In the genomic region with DNA sequence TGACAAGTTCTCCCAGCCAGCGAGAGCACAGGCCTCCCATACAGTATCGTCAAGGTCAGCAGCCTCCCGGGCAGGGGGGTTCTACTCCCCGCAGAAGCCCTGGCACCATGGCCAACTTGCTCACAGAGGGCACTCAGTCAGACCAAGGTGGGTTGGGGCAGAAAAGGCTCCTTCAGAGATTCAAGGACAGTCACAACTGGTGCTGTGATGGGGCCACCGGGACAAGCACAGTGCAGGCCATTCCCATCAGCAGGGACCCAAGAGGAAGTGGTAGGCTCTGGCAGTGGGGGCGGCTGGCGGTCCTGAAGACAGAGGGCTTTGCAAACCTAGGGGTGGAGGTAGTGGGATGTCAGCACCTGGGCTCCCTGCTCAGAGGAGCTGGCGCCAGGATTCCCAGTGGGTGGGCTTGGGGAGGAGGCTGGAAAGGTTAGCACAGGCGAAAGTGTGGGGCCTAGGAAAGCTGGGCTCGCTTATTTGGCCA, we compare ENCODE assay signal across 8 cellular contexts. TPM values are rescaled to one million over a fixed set of nuclear protein-coding genes. Genes with fewer than 3 reads are reported as not detected.
DNase-seq lines count a peak whose midpoint lies in the region; ATAC-seq, FAIRE-seq and TF ChIP-seq lines count a peak whose summit lies in the region.

No MANE protein-coding gene starts in this region.

- peak overlapping the region; percentile 50 to 93 (median 66) for H3K4me3 ChIP-seq in BLaER1 treated with 17β-estradiol and CSF1 and Interleukin-3, amounts not matched to agents 10 nM and 100 nM
- H3K4me3 ChIP-seq in Karpas-422 (ENCODE audit: low read length) (peak overlapping the region; percentile 63), adrenal gland (peak overlapping the region in 1 of 4 donors; percentile 82), keratinocyte (ENCODE audit: control insufficient read depth in 2 of 3, extremely low read depth in 1 of 3, insufficient read depth in 2 of 3, low read depth in 1 of 3, low read length in 3 of 3) (no peak overlapping the region)

- H4K20me1 ChIP-seq in BLaER1 treated with 17β-estradiol and CSF1 and Interleukin-3, amounts not matched to agents 10 nM and 100 nM, result peaks cover 0 to 33% (median 0%) of the 10 kb centered on the region in 11 experiments; a peak in 5 of 22 replicates
- H4K20me1 ChIP-seq in Karpas-422 (ENCODE audit: insufficient read depth, low read depth, low read length) (no peaks in the 10 kb centered on the region), keratinocyte (ENCODE audit: control insufficient read depth, extremely low read depth, insufficient read depth, low read length) (no peaks in the 10 kb centered on the region)

- H3K9ac ChIP-seq in BLaER1 treated with 17β-estradiol and CSF1 and Interleukin-3, amounts not matched to agents 10 nM and 100 nM, result peak overlapping the region; percentile 98 to 100 (median 100)
- H3K9ac ChIP-seq in Karpas-422 (ENCODE audit: low read length), result peak overlapping the region; percentile 86
- peak overlapping the region; percentile 100 for H3K9ac ChIP-seq in keratinocyte (ENCODE audit: control insufficient read depth, extremely low read depth, insufficient read depth, low read length)

- peaks cover 8 to 21% (median 19%) of the 10 kb centered on the region in 11 experiments; a peak in 19 of 22 replicates for H3K36me3 ChIP-seq in BLaER1 treated with 17β-estradiol and CSF1 and Interleukin-3, amounts not matched to agents 10 nM and 100 nM
- H3K36me3 ChIP-seq in Karpas-422 (ENCODE audit: insufficient read depth, low read length) (no peaks in the 10 kb centered on the region), adrenal gland (replicated peaks in 1 of 2) (peaks cover 0 to 3% of the 10 kb centered on the region in 2 donors), keratinocyte (ENCODE audit: control insufficient read depth in 2 of 2, extremely low read depth in 1 of 2, insufficient read depth in 2 of 2, low read length in 2 of 2) (peaks cover 0 to 9% of the 10 kb centered on the region in 2 experiments)

- TF ChIP-seq POLR2A in adrenal gland (IDR thresholded peaks at IDR 0.05), result no peak

- H3K27ac ChIP-seq in BLaER1 treated with 17β-estradiol and CSF1 and Interleukin-3, amounts not matched to agents 10 nM and 100 nM, result peak overlapping the region; percentile 94 to 100 (median 99)
- H3K27ac ChIP-seq in Karpas-422 (ENCODE audit: low read length) (peak overlapping the region; percentile 97), adrenal gland (peak overlapping the region; percentile 91 to 100 (median 100)), keratinocyte (ENCODE audit: control insufficient read depth, insufficient read depth, low read length) (peak overlapping the region; percentile 1)

- no peaks in the 10 kb centered on the region for H3K9me2 ChIP-seq in Karpas-422 (replicated peaks; ENCODE audit: insufficient read depth, low read length)

- H2AFZ ChIP-seq in Karpas-422 (ENCODE audit: low read length), result 0 out of 2 replicates have a peak overlapping the region, but pooled peaks have one; percentile 32
- no peak overlapping the region for H2AFZ ChIP-seq in keratinocyte (ENCODE audit: control insufficient read depth, low read length)

- FAIRE-seq in keratinocyte (lab: Jason Lieb, UNC), result no peak

- peaks cover 45 to 93% (median 78%) of the 10 kb centered on the region in 10 experiments for H3K4me1 ChIP-seq in BLaER1 treated with 17β-estradiol and CSF1 and Interleukin-3, amounts not matched to agents 10 nM and 100 nM
- peaks cover 72% of the 10 kb centered on the region for H3K4me1 ChIP-seq in Karpas-422 (ENCODE audit: low read length)
- peaks cover 49 to 58% of the 10 kb centered on the region in 2 donors for H3K4me1 ChIP-seq in adrenal gland (replicated peaks in 1 of 2)
- H3K4me1 ChIP-seq in keratinocyte (ENCODE audit: control insufficient read depth, extremely low read depth, insufficient read depth, low read length), result peaks cover 55% of the 10 kb centered on the region

- ATAC-seq in GM18858 (IDR thresholded peaks at IDR 0.05; ENCODE audit: unreplicated experiment) (no peak), GM18861 (IDR thresholded peaks at IDR 0.05; ENCODE audit: unreplicated experiment) (no peak)

- peaks cover 4% of the 10 kb centered on the region for H3K9me1 ChIP-seq in keratinocyte (ENCODE audit: control insufficient read depth, extremely low read depth, insufficient read depth, low read length)

- DNase-seq in Karpas-422, result peak; percentile 73
- DNase-seq in adrenal gland, result peak; percentile 68 to 88 (median 85)
- DNase-seq in keratinocyte (ENCODE audit: low read depth, low spot score), result no peak
- peak; percentile 23 for DNase-seq in stimulated activated naive CD4-positive, alpha-beta T cell treated with Interleukin-2 at 50 U/mL for 16 hours (lab: John Stamatoyannopoulos, UW)
- DNase-seq in effector CD4-positive, alpha-beta T cell, result no peak

- H3K4me2 ChIP-seq in BLaER1 treated with 17β-estradiol and CSF1 and Interleukin-3, amounts not matched to agents 10 nM and 100 nM, result peak overlapping the region; percentile 84 to 99 (median 98)
- H3K4me2 ChIP-seq in Karpas-422 (ENCODE audit: low read depth, low read length, poor library complexity, severe bottlenecking) (peak overlapping the region; percentile 78), keratinocyte (ENCODE audit: control insufficient read depth, extremely low read depth, insufficient read depth, low read depth, low read length) (peak overlapping the region; percentile 78)

- intact Hi-C loops in adrenal gland (cut with DNase I), result loop anchor here in 1 of 2 donors (2.0 kb wide), 1 partner anchor 96 kb away; no protein-coding TSS in a partner anchor

- no peak for TF ChIP-seq CTCF in adrenal gland (IDR thresholded peaks at IDR 0.05)
- no peak for TF ChIP-seq CTCF in keratinocyte (optimal IDR thresholded peaks at IDR 0.05 in 1 of 3, IDR thresholded peaks at IDR 0.05 in 1 of 3, conservative IDR thresholded peaks at IDR 0.05 in 1 of 3; ENCODE audit: extremely low read depth in 1 of 3, insufficient read depth in 2 of 3, low read length in 3 of 3)

- H3K79me2 ChIP-seq in Karpas-422 (ENCODE audit: low read length) (0 out of 2 replicates have a peak, but pooled peaks cover under 1% of the 10 kb centered on the region), keratinocyte (ENCODE audit: control insufficient read depth, insufficient read depth, low read length) (peaks cover 2% of the 10 kb centered on the region)

- no peaks in the 10 kb centered on the region for H3K9me3 ChIP-seq in BLaER1 treated with 17β-estradiol and CSF1 and Interleukin-3, amounts not matched to agents 10 nM and 100 nM (replicated peaks in 1 of 11)
- H3K9me3 ChIP-seq in Karpas-422 (ENCODE audit: low read length), result no peaks in the 10 kb centered on the region
- no peaks in the 10 kb centered on the region for H3K9me3 ChIP-seq in adrenal gland (replicated peaks in 1 of 3)
- no peaks in the 10 kb centered on the region for H3K9me3 ChIP-seq in keratinocyte (ENCODE audit: control insufficient read depth, low read depth, low read length)

- H3K27me3 ChIP-seq in BLaER1 treated with 17β-estradiol and CSF1 and Interleukin-3, amounts not matched to agents 10 nM and 100 nM, result no peaks in the 10 kb centered on the region
- no peaks in the 10 kb centered on the region for H3K27me3 ChIP-seq in Karpas-422 (ENCODE audit: low read length)
- H3K27me3 ChIP-seq in adrenal gland, result no peaks in the 10 kb centered on the region
- no peaks in the 10 kb centered on the region for H3K27me3 ChIP-seq in keratinocyte (ENCODE audit: control insufficient read depth, extremely low read depth, insufficient read depth, low read length)

- 25 to 41% (median 27%) methylated on average over 8 to 10 of the region's 10 CpGs for WGBS in adrenal gland, 4 donors

- dilution Hi-C loops in keratinocyte (cut with MboI; ENCODE audit: extremely low pct_ligation_motif_present, low sequenced_read_pairs), result no loop called here

RNA-seq across cellular contexts. Expression of gene NEAT1, which starts 5.3 kb away (rescaled TPM):
- total RNA-seq in Karpas-422 (2014; rRNA removed; shearing (Covaris generic); ENCODE audit: low replicate concordance), result 36.5 and 74.7 TPM in 2 replicates
- 1,000 to 10,000 TPM in 3 of 8 donors, 100 to 1,000 TPM in 4, 10 to 100 TPM in 1; 64.3 to 1,661 (median 335) TPM for total RNA-seq in adrenal gland
- polyA plus RNA-seq in adrenal gland (1,000 to 10,000 TPM in 2 of 3 donors, 100 to 1,000 TPM in 1; 216 to 6,838 (median 2,645) TPM), keratinocyte (66.5 to 270 TPM (median 171 TPM) in 3 replicates)
- 1,124 TPM for polyA plus RNA-seq in keratinocyte (2011; ENCODE audit: low read depth)
- polyA plus RNA-seq in keratinocyte (2011; cell fraction: cytosol; rRNA removed), result 5.3 and 11.3 TPM in 2 replicates
- 1,267 and 1,668 TPM in 2 replicates for polyA plus RNA-seq in keratinocyte (2011; cell fraction: nucleus; rRNA removed)
- polyA plus RNA-seq in keratinocyte (2012; ENCODE audit: low replicate concordance), result 218 and 908 TPM in 2 replicates
- 73.3 to 442 TPM (median 228 TPM) in 3 replicates for polyA minus RNA-seq in keratinocyte
- polyA minus RNA-seq in keratinocyte (2011; cell fraction: cytosol; rRNA and poly(A)+ RNA removed), result 8.4 TPM
- 402 and 1,225 TPM in 2 replicates for polyA minus RNA-seq in keratinocyte (2011; cell fraction: nucleus; rRNA and poly(A)+ RNA removed)

RNA-seq across cellular contexts. Expression of gene FRMD8, which starts 30.8 kb away (rescaled TPM):
- 48.5 and 102 TPM in 2 replicates for total RNA-seq in Karpas-422 (2014; rRNA removed; shearing (Covaris generic); ENCODE audit: low replicate concordance)
- 10 to 100 TPM; 20.6 to 52.1 (median 39.6) TPM for total RNA-seq in adrenal gland
- polyA plus RNA-seq in adrenal gland, result 10 to 100 TPM in 2 of 3 donors, 1 to 10 TPM in 1; 5.3 to 21.3 (median 20.4) TPM
- polyA plus RNA-seq in keratinocyte, result 24.1 to 47.3 TPM (median 25.0 TPM) in 3 replicates
- polyA plus RNA-seq in keratinocyte (2011; ENCODE audit: low read depth), result 8.5 TPM
- polyA plus RNA-seq in keratinocyte (2011; cell fraction: cytosol; rRNA removed), result 20.8 and 29.3 TPM in 2 replicates
- polyA plus RNA-seq in keratinocyte (2011; cell fraction: nucleus; rRNA removed), result 58.8 and 74.9 TPM in 2 replicates
- polyA plus RNA-seq in keratinocyte (2012; ENCODE audit: low replicate concordance), result 20.8 and 30.9 TPM in 2 replicates
- polyA minus RNA-seq in keratinocyte, result 28.2 to 54.5 TPM (median 34.5 TPM) in 3 replicates
- polyA minus RNA-seq in keratinocyte (2011; cell fraction: cytosol; rRNA and poly(A)+ RNA removed), result 64.1 TPM
- polyA minus RNA-seq in keratinocyte (2011; cell fraction: nucleus; rRNA and poly(A)+ RNA removed), result 56.0 and 58.9 TPM in 2 replicates

RNA-seq across cellular contexts. Expression of gene SLC25A45, which starts 34.8 kb away (rescaled TPM):
- total RNA-seq in Karpas-422 (2014; rRNA removed; shearing (Covaris generic); ENCODE audit: low replicate concordance), result 6.7 and 9.7 TPM in 2 replicates
- total RNA-seq in adrenal gland, result 10 to 100 TPM in 1 of 8 donors, 1 to 10 TPM in 7; 1.1 to 12.7 (median 6.7) TPM
- polyA plus RNA-seq in adrenal gland (10 to 100 TPM in 2 of 3 donors, 1 to 10 TPM in 1; 2.4 to 21.0 (median 14.7) TPM), keratinocyte (0.20 to 0.46 TPM (median 0.25 TPM) in 3 replicates)
- polyA plus RNA-seq in keratinocyte (2011; ENCODE audit: low read depth), result 0.25 TPM
- 0.10 and 0.12 TPM in 2 replicates for polyA plus RNA-seq in keratinocyte (2011; cell fraction: cytosol; rRNA removed)
- 1.1 and 1.2 TPM in 2 replicates for polyA plus RNA-seq in keratinocyte (2011; cell fraction: nucleus; rRNA removed)
- 0.50 and 0.66 TPM in 2 replicates for polyA plus RNA-seq in keratinocyte (2012; ENCODE audit: low replicate concordance)
- polyA minus RNA-seq in keratinocyte, result 0.30 to 0.93 TPM (median 0.59 TPM) in 3 replicates
- polyA minus RNA-seq in keratinocyte (2011; cell fraction: cytosol; rRNA and poly(A)+ RNA removed), result not detected
- polyA minus RNA-seq in keratinocyte (2011; cell fraction: nucleus; rRNA and poly(A)+ RNA removed), result 0.95 and 1.4 TPM in 2 replicates

Comparison
In these comparisons a context has a peak if more than half of its experiments do, and no peak if none do; other contexts are left out.
1. H3K27ac ChIP-seq: peak in every context shown above with its lines; median percentile 100 in adrenal gland; 99 in BLaER1 treated with 17β-estradiol and CSF1 and Interleukin-3, amounts not matched to agents 10 nM and 100 nM; 97 in Karpas-422; 1 in keratinocyte.
2. H3K4me3 ChIP-seq: peak in BLaER1 treated with 17β-estradiol and CSF1 and Interleukin-3, amounts not matched to agents 10 nM and 100 nM (10 of 10) and Karpas-422 (single experiment); none in keratinocyte (0 of 3).
3. DNase-seq: peak in Karpas-422 (single experiment), adrenal gland (7 of 7) and stimulated activated naive CD4-positive, alpha-beta T cell treated with Interleukin-2 at 50 U/mL for 16 hours (single experiment); none in keratinocyte (single experiment) and effector CD4-positive, alpha-beta T cell (single experiment).
4. Peak in every context shown above with its lines, with median percentiles within 50 percentile points of each other: H3K4me2 ChIP-seq and H3K9ac ChIP-seq.